Comparison of ENCODE assay signal across 8 cellular contexts in the genomic region with DNA sequence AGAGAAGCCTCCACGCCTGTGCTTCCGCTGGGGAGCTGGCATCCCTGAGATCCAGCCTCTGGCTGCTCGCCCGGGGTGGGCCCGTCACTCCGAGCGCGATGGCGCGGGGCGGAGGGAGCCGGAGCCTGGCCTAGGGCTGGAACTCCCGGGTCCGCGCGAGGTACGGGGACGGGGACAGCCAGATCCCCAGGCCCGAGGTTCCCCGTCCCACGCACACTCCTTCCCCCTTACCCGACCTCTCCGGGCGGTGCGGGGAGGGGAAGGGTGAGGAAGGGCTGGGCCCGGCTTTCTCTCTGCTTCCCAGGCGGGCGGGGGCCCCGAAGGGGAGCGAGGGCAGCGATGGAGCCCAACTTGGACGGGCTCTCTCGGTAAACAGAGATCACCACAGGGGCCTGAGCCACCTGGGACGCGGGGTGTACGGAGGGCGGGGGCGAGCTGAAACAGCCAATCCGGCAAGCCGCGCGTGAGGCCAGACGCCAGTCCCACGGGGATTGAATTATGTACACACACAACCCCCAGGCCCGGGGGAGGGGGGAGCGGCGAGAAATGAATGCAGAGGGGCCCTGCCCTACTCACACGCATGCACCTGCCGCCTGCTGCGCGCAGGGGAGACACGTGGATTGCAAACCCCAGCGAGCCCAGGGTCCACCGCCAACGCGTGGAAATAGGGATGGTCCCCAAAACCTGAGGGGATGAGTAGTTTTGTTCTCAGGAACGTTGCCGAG. TPM values are rescaled to one million over a fixed set of nuclear protein-coding genes. Genes with fewer than 3 reads are reported as not detected.
DNase-seq lines count a peak whose midpoint lies in the region; ATAC-seq, FAIRE-seq and TF ChIP-seq lines count a peak whose summit lies in the region.

A gene with protein sequence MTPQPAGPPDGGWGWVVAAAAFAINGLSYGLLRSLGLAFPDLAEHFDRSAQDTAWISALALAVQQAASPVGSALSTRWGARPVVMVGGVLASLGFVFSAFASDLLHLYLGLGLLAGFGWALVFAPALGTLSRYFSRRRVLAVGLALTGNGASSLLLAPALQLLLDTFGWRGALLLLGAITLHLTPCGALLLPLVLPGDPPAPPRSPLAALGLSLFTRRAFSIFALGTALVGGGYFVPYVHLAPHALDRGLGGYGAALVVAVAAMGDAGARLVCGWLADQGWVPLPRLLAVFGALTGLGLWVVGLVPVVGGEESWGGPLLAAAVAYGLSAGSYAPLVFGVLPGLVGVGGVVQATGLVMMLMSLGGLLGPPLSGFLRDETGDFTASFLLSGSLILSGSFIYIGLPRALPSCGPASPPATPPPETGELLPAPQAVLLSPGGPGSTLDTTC (minus strand): TSS at position 549 of the 725 bp plus-strand sequence. CDS start 579 bp downstream, outside the sequence.

- ATAC-seq in right lobe of liver (peak; percentile 8 to 32 (median 22)), HG02981 (IDR thresholded peaks at IDR 0.05; ENCODE audit: unreplicated experiment) (no peak)
- ATAC-seq in stimulated activated naive CD8-positive, alpha-beta T cell treated with anti-CD3 and anti-CD28 coated beads, Interleukin-15, Interleukin-2, amounts not matched to agents 100 U/mL and 50 U/mL, for 24 hours = no peak

- FAIRE-seq in bronchial epithelial cell (lab: Jason Lieb, UNC) = no peak

- no peaks in the 10 kb centered on the region for H3F3A ChIP-seq in OCI-LY1 (ENCODE audit: insufficient read depth, low read length)

- no peaks in the 10 kb centered on the region for H3K79me2 ChIP-seq in OCI-LY1 (ENCODE audit: insufficient read depth, low read length)

- H3K4me3 ChIP-seq in OCI-LY1 (ENCODE audit: low read depth, low read length, poor library complexity, severe bottlenecking) (peak within 1 kb of the TSS; percentile 5), bronchial epithelial cell (ENCODE audit: low read depth, low read length) (peak within 1 kb of the TSS; percentile 31), right lobe of liver (peak within 1 kb of the TSS; percentile 41 to 57 (median 53))

- H3K36me3 ChIP-seq in OCI-LY1 (ENCODE audit: insufficient read depth, low read length) = no peaks in the 10 kb centered on the region; the same call in 1 of the 2 replicates
- no peaks in the 10 kb centered on the region for H3K36me3 ChIP-seq in bronchial epithelial cell (ENCODE audit: control insufficient read depth, insufficient read depth, low read length)
- no peaks in the 10 kb centered on the region for H3K36me3 ChIP-seq in right lobe of liver

- H3K27me3 ChIP-seq in OCI-LY1 (ENCODE audit: insufficient read depth, low read length) (no peaks in the 10 kb centered on the region), bronchial epithelial cell (ENCODE audit: control insufficient read depth, insufficient read depth, low read length) (peaks cover 2% of the 10 kb centered on the region), right lobe of liver (no peaks in the 10 kb centered on the region)

- H3K27ac ChIP-seq in OCI-LY1 (ENCODE audit: low read depth, low read length, poor library complexity, severe bottlenecking) = no peak within 1 kb of the TSS
- H3K27ac ChIP-seq in right lobe of liver = peak within 1 kb of the TSS in 2 of 3 donors; percentile 50 to 62

- intact Hi-C loops in right lobe of liver (cut with DNase I) = no loop called here

- H3K4me2 ChIP-seq in OCI-LY1 (ENCODE audit: low read length) = peak within 1 kb of the TSS; percentile 50; the same call in 1 of the 2 replicates

- no peak within 1 kb of the TSS for H3K9ac ChIP-seq in OCI-LY1 (ENCODE audit: low read length)

- 3% methylated on average over 11 of the region's 58 CpGs for WGBS in right lobe of liver (ENCODE audit: insufficient coverage, low coverage, low lambda C conversion rate, missing lambda C conversion rate)

- TF ChIP-seq CTCF in GM13976 (IDR thresholded peaks at IDR 0.05; ENCODE audit: borderline replicate concordance, control extremely low read depth, extremely low read depth, insufficient read depth, missing control alignments) (no peak), OCI-LY1 (IDR thresholded peaks at IDR 0.05; ENCODE audit: low read length) (no peak), bronchial epithelial cell (IDR thresholded peaks at IDR 0.05; ENCODE audit: insufficient read depth, low read length, severe bottlenecking) (no peak), right lobe of liver (IDR thresholded peaks at IDR 0.05) (no peak)

- no peaks in the 10 kb centered on the region for H4K20me1 ChIP-seq in OCI-LY1 (ENCODE audit: insufficient read depth, low read length)

- DNase-seq in GM13976 (ENCODE audit: low spot score) (peak; percentile 69), bronchial epithelial cell (ENCODE audit: low read depth) (no peak), right lobe of liver (peak; percentile 57 to 71 (median 69)), Kasumi-1 (lab: John Stamatoyannopoulos, UW) (no peak), D341Med (ENCODE audit: low spot score) (no peak)
- DNase-seq in stimulated activated naive CD8-positive, alpha-beta T cell treated with anti-CD3 and anti-CD28 coated beads, Interleukin-15, Interleukin-2, amounts not matched to agents 100 U/mL and 50 U/mL, for 24 hours = peak; percentile 47

- peaks cover 29% of the 10 kb centered on the region for H3K4me1 ChIP-seq in OCI-LY1 (ENCODE audit: insufficient read depth, low read length, severe bottlenecking)
- H3K4me1 ChIP-seq in right lobe of liver = peaks cover 0 to 70% (median 32%) of the 10 kb centered on the region in 4 donors

- no peaks in the 10 kb centered on the region for H3K9me3 ChIP-seq in OCI-LY1 (ENCODE audit: low read length)
- H3K9me3 ChIP-seq in right lobe of liver = no peaks in the 10 kb centered on the region

- in situ Hi-C loops in GM13976 (cut with MboI; ENCODE audit: low sequenced_read_pairs, unreplicated experiment) = loop anchor here (25.0 kb wide), 1 partner anchor 244 kb away; a partner anchor contains a TSS

- TF ChIP-seq POLR2A in right lobe of liver (IDR thresholded peaks at IDR 0.05) = peak; percentile 42

- no peak within 1 kb of the TSS for H2AFZ ChIP-seq in OCI-LY1 (ENCODE audit: low read length)

- H3K9me2 ChIP-seq in OCI-LY1 (ENCODE audit: low read depth, low read length) = no peaks in the 10 kb centered on the region

RNA-seq across cellular contexts. Expression of the gene that starts here (rescaled TPM):
- 0.38 TPM in 1 of 2 replicates, not detected in the other for total RNA-seq in bronchial epithelial cell
- 10 to 100 TPM in 1 of 6 experiments, 1 to 10 TPM in 4, under 1 TPM in 1; 0.84 to 10.2 (median 2.4) TPM for total RNA-seq in right lobe of liver

Comparison
In these comparisons a context has a peak if more than half of its experiments do, and no peak if none do; other contexts are left out.
1. DNase-seq: peak in GM13976 (single experiment), right lobe of liver (3 of 3) and stimulated activated naive CD8-positive, alpha-beta T cell treated with anti-CD3 and anti-CD28 coated beads, Interleukin-15, Interleukin-2, amounts not matched to agents 100 U/mL and 50 U/mL, for 24 hours (single experiment); none in bronchial epithelial cell (single experiment), Kasumi-1 (0 of 2) and D341Med (single experiment).
2. ATAC-seq: peak in right lobe of liver (4 of 4); none in stimulated activated naive CD8-positive, alpha-beta T cell treated with anti-CD3 and anti-CD28 coated beads, Interleukin-15, Interleukin-2, amounts not matched to agents 100 U/mL and 50 U/mL, for 24 hours (single experiment) and HG02981 (single experiment).
3. Peak in every context shown above with its lines, with median percentiles within 50 percentile points of each other: H3K4me3 ChIP-seq.